In the genomic region with DNA sequence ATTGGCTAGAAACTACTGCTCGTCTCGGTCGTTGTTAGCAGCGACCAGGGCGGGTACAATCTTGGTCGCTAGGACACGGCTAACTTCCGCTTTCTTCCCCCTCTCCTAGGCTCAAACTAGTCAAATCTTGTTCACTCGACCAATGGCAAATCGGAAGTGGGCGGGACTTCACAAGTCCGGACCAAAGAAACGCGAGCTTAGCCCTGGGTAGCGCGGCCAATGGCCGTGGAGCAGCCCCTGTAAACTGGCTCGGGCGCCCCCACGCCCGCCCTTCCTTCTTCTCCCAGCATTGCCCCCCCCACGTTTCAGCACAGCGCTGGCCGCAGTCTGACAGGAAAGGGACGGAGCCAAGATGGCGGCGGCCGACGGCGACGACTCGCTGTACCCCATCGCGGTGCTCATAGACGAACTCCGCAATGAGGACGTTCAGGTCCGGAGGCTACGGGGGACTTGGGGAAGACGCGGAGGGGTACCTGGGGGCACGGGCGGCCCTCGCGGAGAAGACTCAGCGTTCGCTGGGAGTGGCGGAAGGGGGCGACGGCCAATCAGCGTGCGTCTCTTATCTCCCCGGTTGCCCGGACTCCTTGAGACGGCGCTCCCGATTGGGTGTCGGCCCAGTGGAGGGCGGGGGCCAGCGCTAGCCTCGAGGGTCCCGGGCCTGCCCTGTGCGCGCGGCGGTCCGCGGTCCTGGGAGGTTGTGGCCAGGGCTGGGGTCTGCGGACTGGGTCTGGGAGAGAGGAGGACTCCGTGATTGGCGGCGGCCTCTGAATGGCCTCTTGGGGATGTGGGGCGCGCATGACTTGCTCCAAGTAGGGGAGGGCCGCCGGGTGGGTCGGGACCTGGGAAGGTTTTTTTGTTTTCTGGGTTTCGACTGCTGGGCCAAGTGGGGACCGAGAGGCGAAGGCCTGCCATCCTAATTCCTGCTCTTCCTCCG, we compare ENCODE assay signal across 8 cellular contexts. TPM values are rescaled to one million over a fixed set of nuclear protein-coding genes. Genes with fewer than 3 reads are reported as not detected.
DNase-seq lines count a peak whose midpoint lies in the region; ATAC-seq and TF ChIP-seq lines count a peak whose summit lies in the region.

A gene (plus strand): TSS at position 308 of the 934 bp plus-strand sequence. CDS start 45 bp downstream, at position 353.

- peak; percentile 91 to 94 for TF ChIP-seq POLR2A in Peyer's patch (IDR thresholded peaks at IDR 0.05)

- DNase-seq in DMS53 treated with DMSO at 0.1 percent for 48 hours (lab: John Stamatoyannopoulos, UW; ENCODE audit: unreplicated experiment): peak; percentile 99
- DNase-seq in Peyer's patch: peak; percentile 98 to 100 (median 99)
- DNase-seq in activated T-cell treated with anti-CD3 and anti-CD28 coated beads, Interleukin-2, amount 50 U/mL, for 48 hours: peak; percentile 96
- DNase-seq in stimulated activated CD8-positive, alpha-beta memory T cell treated with anti-CD3 and anti-CD28 coated beads, Interleukin-7, amount 100 ng/mL, for 1 hour (ENCODE audit: low read depth in 2 of 2): peak; percentile 93 to 96

- H2AFZ ChIP-seq in KMS-11 (ENCODE audit: low read depth): peak within 1 kb of the TSS; percentile 78

- TF ChIP-seq CTCF in KMS-11 (conservative IDR thresholded peaks at IDR 0.05; ENCODE audit: low read depth, low read length) (no peak), Peyer's patch (IDR thresholded peaks at IDR 0.05) (no peak)

- H3K79me2 ChIP-seq in KMS-11 (ENCODE audit: insufficient read depth, low read depth): peaks cover 48% of the 10 kb centered on the region

- H3K27me3 ChIP-seq in KMS-11 (ENCODE audit: insufficient read depth, low read depth): no peaks in the 10 kb centered on the region
- H3K27me3 ChIP-seq in Peyer's patch: no peaks in the 10 kb centered on the region
- no peaks in the 10 kb centered on the region for H3K27me3 ChIP-seq in esophagus (ENCODE audit: control insufficient read depth in 1 of 2, insufficient read depth in 2 of 2, low read length in 2 of 2)
- no peaks in the 10 kb centered on the region for H3K27me3 ChIP-seq in mucosa of stomach (ENCODE audit: control insufficient read depth, insufficient read depth, low read length)

- peaks cover 8% of the 10 kb centered on the region; the same call in 1 of the 2 replicates for H3K36me3 ChIP-seq in KMS-11 (ENCODE audit: insufficient read depth)
- peaks cover 0 to 15% (median 0%) of the 10 kb centered on the region in 3 donors for H3K36me3 ChIP-seq in Peyer's patch
- H3K36me3 ChIP-seq in esophagus (ENCODE audit: control insufficient read depth in 2 of 2, insufficient read depth in 2 of 2, low read length in 1 of 2): peaks cover 0 to 6% of the 10 kb centered on the region in 2 donors
- no peaks in the 10 kb centered on the region for H3K36me3 ChIP-seq in mucosa of stomach (ENCODE audit: control insufficient read depth, insufficient read depth, low read length)

- H4K20me1 ChIP-seq in KMS-11 (ENCODE audit: insufficient read depth): no peaks in the 10 kb centered on the region

- H3K27ac ChIP-seq in KMS-11: peak within 1 kb of the TSS; percentile 98
- H3K27ac ChIP-seq in Peyer's patch: peak within 1 kb of the TSS; percentile 94 to 98 (median 97)
- H3K27ac ChIP-seq in esophagus (ENCODE audit: low read depth in 2 of 2, low read length in 1 of 2): peak within 1 kb of the TSS; percentile 99 to 100

- peak within 1 kb of the TSS; percentile 87 for H3K4me2 ChIP-seq in KMS-11

- H3K9ac ChIP-seq in KMS-11: peak within 1 kb of the TSS; percentile 99
- H3K9ac ChIP-seq in mucosa of stomach (ENCODE audit: low read length): peak within 1 kb of the TSS; percentile 94

- H3K9me3 ChIP-seq in Peyer's patch (no peaks in the 10 kb centered on the region), esophagus (ENCODE audit: control insufficient read depth in 2 of 2, insufficient read depth in 1 of 2, low read depth in 1 of 2, low read length in 1 of 2) (no peaks in the 10 kb centered on the region), mucosa of stomach (ENCODE audit: control insufficient read depth, low read length) (no peaks in the 10 kb centered on the region)

- H3K4me3 ChIP-seq in KMS-11 (IDR thresholded peaks at IDR 0.05; ENCODE audit: insufficient read depth, low read depth, low read length) (no peak within 1 kb of the TSS), Peyer's patch (peak within 1 kb of the TSS; percentile 77 to 90 (median 84)), esophagus (ENCODE audit: low read depth in 1 of 2, low read length in 2 of 2) (peak within 1 kb of the TSS; percentile 93 to 97), mucosa of stomach (ENCODE audit: low read length) (peak within 1 kb of the TSS; percentile 65)

- H3K4me1 ChIP-seq in KMS-11 (ENCODE audit: low read depth, poor library complexity, severe bottlenecking) (peaks cover 12% of the 10 kb centered on the region), Peyer's patch (peaks cover 0 to 44% (median 11%) of the 10 kb centered on the region in 4 donors), esophagus (ENCODE audit: control insufficient read depth in 2 of 2, insufficient read depth in 2 of 2, low read length in 1 of 2) (peaks cover 3 to 7% of the 10 kb centered on the region in 2 donors), mucosa of stomach (ENCODE audit: control insufficient read depth, insufficient read depth, low read length) (peaks cover 23% of the 10 kb centered on the region)

- 0% methylated on average over 79 to 81 of the region's 81 CpGs for WGBS in esophagus, 2 donors

- peak; percentile 85 for ATAC-seq in GM21737 (IDR thresholded peaks at IDR 0.05; ENCODE audit: unreplicated experiment)

RNA-seq across cellular contexts. Expression of the gene that starts here (rescaled TPM):
- 100 to 1,000 TPM; 198 to 284 (median 234) TPM for total RNA-seq in Peyer's patch
- polyA plus RNA-seq in esophagus: 100 to 1,000 TPM; 108 to 130 TPM
